Comparison of ENCODE assay signal across 16 cellular contexts in genomic region chr9:131111854-131112311, GRCh38. TPM values are rescaled to one million over a fixed set of nuclear protein-coding genes. Genes with fewer than 3 reads are reported as not detected.
DNase-seq lines count a peak whose midpoint lies in the region; ATAC-seq lines count a peak whose summit lies in the region.
"Had no signal": no experiment of that assay in that cellular context is flagged by ENCODE, and none has a peak within 500 bp of the region (broad histone marks: within the 10 kb centered on the region; RNA-seq: fewer than 3 reads in every experiment).

No MANE protein-coding gene starts in this region.

- no peak for ATAC-seq in HG03159 (IDR thresholded peaks at IDR 0.05; ENCODE audit: unreplicated experiment)
- ATAC-seq: natural killer cell treated with Interleukin-12 subunit alpha and Interleukin-12 subunit beta and Interleukin-15 and Interleukin-18, amount 100 ng/mL, for 72 hours had no signal

- DNase-seq in Ammon's horn (ENCODE audit: low spot score) (peak; percentile 97), SK-MEL-5 (ENCODE audit: low read depth, low spot score) (peak; percentile 97), globus pallidus (ENCODE audit: low spot score) (peak; percentile 99), middle frontal gyrus (ENCODE audit: extremely low spot score, low spot score) (peak; percentile 79), DMS79 treated with DMSO at 0.1 percent for 48 hours (lab: John Stamatoyannopoulos, UW) (no peak), NCI-H2196 (lab: John Stamatoyannopoulos, UW; ENCODE audit: unreplicated experiment) (no peak)
- DNase-seq in activated CD4-positive, alpha-beta T cell treated with anti-CD3 and anti-CD28 coated beads, Interleukin-2, amount 50 U/mL, for 1 hour: no peak
- DNase-seq: activated B cell treated with CpG ODN at 0.5 μM for 24 hours; activated naive CD8-positive, alpha-beta T cell treated with anti-CD3 and anti-CD28 coated beads, Interleukin-2, amount 10 ng/mL, durations not matched to agents 7 days and 5 days; Caco-2; NCI-H2171; NK-92 treated with Interleukin-12 subunit alpha and Interleukin-12 subunit beta, amount 100 ng/mL, for 24 hours; SK-N-SH; transverse colon had no signal

- in situ Hi-C loops in SK-MEL-5 (cut with HindIII; ENCODE audit: low pct_unique_long_range_greater_than_20kb, low sequenced_read_pairs): no loop called here

RNA-seq across cellular contexts. Expression of gene NUP214, which starts 13.5 kb away (rescaled TPM):
- 12.7 and 13.2 TPM in 2 replicates for total RNA-seq in SK-MEL-5 (2014; rRNA removed; shearing (Covaris generic))
- 34.8 and 49.9 TPM in 2 replicates for polyA plus RNA-seq in SK-MEL-5 (2015; cell fraction: cytosol; rRNA removed)
- 48.5 and 64.0 TPM in 2 replicates for polyA plus RNA-seq in SK-MEL-5 (2015; cell fraction: nucleus; rRNA removed)

RNA-seq across cellular contexts. Expression of gene AIF1L, which starts 15.6 kb away (rescaled TPM):
- 32.6 and 32.7 TPM in 2 replicates for total RNA-seq in SK-MEL-5 (2014; rRNA removed; shearing (Covaris generic))
- polyA plus RNA-seq in SK-MEL-5 (2015; cell fraction: cytosol; rRNA removed): 20.4 and 22.8 TPM in 2 replicates
- 13.8 and 14.1 TPM in 2 replicates for polyA plus RNA-seq in SK-MEL-5 (2015; cell fraction: nucleus; rRNA removed)
- total RNA-seq: activated B cell treated with CpG ODN at 0.5 μM for 24 hours; natural killer cell treated with Interleukin-12 subunit alpha and Interleukin-12 subunit beta and Interleukin-15 and Interleukin-18, amount 100 ng/mL, for 72 hours had no signal

Comparison
In these comparisons a context has a peak if more than half of its experiments do, and no peak if none do; other contexts are left out.
1. DNase-seq: peak in Ammon's horn (single experiment), SK-MEL-5 (single experiment), globus pallidus (single experiment) and middle frontal gyrus (single experiment); none in activated CD4-positive, alpha-beta T cell treated with anti-CD3 and anti-CD28 coated beads, Interleukin-2, amount 50 U/mL, for 1 hour (single experiment), DMS79 treated with DMSO at 0.1 percent for 48 hours (single experiment) and NCI-H2196 (single experiment).